In genomic region chr16:85126731-85127662, GRCh38 we compare ENCODE assay signal across 8 cellular contexts. TPM values are rescaled to one million over a fixed set of nuclear protein-coding genes. Genes with fewer than 3 reads are reported as not detected.
DNase-seq lines count a peak whose midpoint lies in the region; TF ChIP-seq lines count a peak whose summit lies in the region.

No MANE protein-coding gene starts in this region.

- no peak overlapping the region for H3K27ac Mint-ChIP-seq in progenitor cell of endocrine pancreas
- peak overlapping the region in 1 of 8 donors; percentile 47 for H3K27ac Mint-ChIP-seq in CD8-positive, alpha-beta memory T cell

- H3K36me3 ChIP-seq in CD8-positive, alpha-beta memory T cell (ENCODE audit: insufficient read depth, low read length): no peaks in the 10 kb centered on the region
- no peaks in the 10 kb centered on the region for H3K36me3 ChIP-seq in Peyer's patch

- H3K27ac ChIP-seq in CD8-positive, alpha-beta memory T cell (ENCODE audit: low read depth, low read length): no peak overlapping the region
- H3K27ac ChIP-seq in Peyer's patch: peak overlapping the region in 2 of 4 donors; percentile 30 to 38

- peaks cover 8% of the 10 kb centered on the region for H3K4me1 Mint-ChIP-seq in progenitor cell of endocrine pancreas (ENCODE audit: low read depth)
- peaks cover 0 to 4% (median 0%) of the 10 kb centered on the region in 3 donors for H3K4me1 Mint-ChIP-seq in CD8-positive, alpha-beta memory T cell

- DNase-seq in G401 (ENCODE audit: low spot score) (peak; percentile 97), NCI-H446 (lab: John Stamatoyannopoulos, UW) (peak; percentile 82 to 89), ecto neural progenitor cell (ENCODE audit: low spot score) (peak; percentile 70), progenitor cell of endocrine pancreas (ENCODE audit: low spot score, unreplicated experiment) (no peak), Peyer's patch (no peak), NCI-H2029 treated with DMSO at 0.1 percent for 48 hours (lab: John Stamatoyannopoulos, UW) (no peak)
- DNase-seq in NK-92 treated with Interleukin-12 subunit alpha and Interleukin-12 subunit beta, amount 100 ng/mL, for 24 hours (lab: John Stamatoyannopoulos, UW): no peak
- DNase-seq in CD8-positive, alpha-beta memory T cell: no peak

- H3K27me3 Mint-ChIP-seq in progenitor cell of endocrine pancreas: peaks cover 20% of the 10 kb centered on the region
- H3K27me3 Mint-ChIP-seq in CD8-positive, alpha-beta memory T cell: peaks cover 3 to 6% of the 10 kb centered on the region in 2 donors

- no peak for TF ChIP-seq POLR2A in Peyer's patch (IDR thresholded peaks at IDR 0.05)

- no peaks in the 10 kb centered on the region for H3K36me3 Mint-ChIP-seq in progenitor cell of endocrine pancreas (ENCODE audit: insufficient read depth)
- H3K36me3 Mint-ChIP-seq in CD8-positive, alpha-beta memory T cell: no peaks in the 10 kb centered on the region

- POLR2A ChIA-PET in CD8-positive, alpha-beta memory T cell (lab: Charles Lee): no interaction called here

- no peaks in the 10 kb centered on the region for H3K9me3 Mint-ChIP-seq in progenitor cell of endocrine pancreas (ENCODE audit: low read depth)
- H3K9me3 Mint-ChIP-seq in CD8-positive, alpha-beta memory T cell: no peaks in the 10 kb centered on the region

- no peaks in the 10 kb centered on the region for H3K27me3 ChIP-seq in CD8-positive, alpha-beta memory T cell (ENCODE audit: insufficient read depth, low read length, poor library complexity, severe bottlenecking)
- H3K27me3 ChIP-seq in Peyer's patch: no peaks in the 10 kb centered on the region

- no peak overlapping the region for H3K4me3 Mint-ChIP-seq in progenitor cell of endocrine pancreas (ENCODE audit: low read depth)
- no peak overlapping the region for H3K4me3 Mint-ChIP-seq in CD8-positive, alpha-beta memory T cell

- in situ Hi-C loops in G401 (cut with HindIII; ENCODE audit: low sequenced_read_pairs): no loop called here

- H3K4me3 ChIP-seq in CD8-positive, alpha-beta memory T cell (ENCODE audit: low read length): no peak overlapping the region
- H3K4me3 ChIP-seq in Peyer's patch: no peak overlapping the region

- TF ChIP-seq CTCF in progenitor cell of endocrine pancreas (IDR thresholded peaks at IDR 0.05; ENCODE audit: unreplicated experiment) (peak; percentile 11), Peyer's patch (IDR thresholded peaks at IDR 0.05) (no peak)

- H3K4me1 ChIP-seq in CD8-positive, alpha-beta memory T cell (ENCODE audit: insufficient read depth, low read length): no peaks in the 10 kb centered on the region
- peaks cover 0 to 27% (median 0%) of the 10 kb centered on the region in 4 donors for H3K4me1 ChIP-seq in Peyer's patch

- H3K9me3 ChIP-seq in CD8-positive, alpha-beta memory T cell (ENCODE audit: low read length): no peaks in the 10 kb centered on the region
- no peaks in the 10 kb centered on the region for H3K9me3 ChIP-seq in Peyer's patch

- CTCF ChIA-PET in CD8-positive, alpha-beta memory T cell (lab: Charles Lee): interaction anchor here (1.8 kb wide), 1 partner anchor 28 kb away, joined by 4 read pairs; no protein-coding TSS in a partner anchor

RNA-seq across cellular contexts. Expression of gene CIBAR2, which starts 14.7 kb away (rescaled TPM):
- total RNA-seq in G401 (2014; rRNA removed; shearing (Covaris generic)): 0.37 and 0.51 TPM in 2 replicates
- total RNA-seq in progenitor cell of endocrine pancreas (0.43 and 0.80 TPM in 2 replicates), Peyer's patch (not detected)
- not detected for total RNA-seq in CD8-positive, alpha-beta memory T cell
- not detected for polyA plus RNA-seq in CD8-positive, alpha-beta memory T cell

Comparison
In these comparisons a context has a peak if more than half of its experiments do, and no peak if none do; other contexts are left out.
1. DNase-seq: peak in G401 (single experiment), NCI-H446 (2 of 2) and ecto neural progenitor cell (single experiment); none in progenitor cell of endocrine pancreas (single experiment), NK-92 treated with Interleukin-12 subunit alpha and Interleukin-12 subunit beta, amount 100 ng/mL, for 24 hours (single experiment), CD8-positive, alpha-beta memory T cell (0 of 5), Peyer's patch (0 of 3) and NCI-H2029 treated with DMSO at 0.1 percent for 48 hours (single experiment).